ENCODE assay signal across 1 cellular context in the genomic region with DNA sequence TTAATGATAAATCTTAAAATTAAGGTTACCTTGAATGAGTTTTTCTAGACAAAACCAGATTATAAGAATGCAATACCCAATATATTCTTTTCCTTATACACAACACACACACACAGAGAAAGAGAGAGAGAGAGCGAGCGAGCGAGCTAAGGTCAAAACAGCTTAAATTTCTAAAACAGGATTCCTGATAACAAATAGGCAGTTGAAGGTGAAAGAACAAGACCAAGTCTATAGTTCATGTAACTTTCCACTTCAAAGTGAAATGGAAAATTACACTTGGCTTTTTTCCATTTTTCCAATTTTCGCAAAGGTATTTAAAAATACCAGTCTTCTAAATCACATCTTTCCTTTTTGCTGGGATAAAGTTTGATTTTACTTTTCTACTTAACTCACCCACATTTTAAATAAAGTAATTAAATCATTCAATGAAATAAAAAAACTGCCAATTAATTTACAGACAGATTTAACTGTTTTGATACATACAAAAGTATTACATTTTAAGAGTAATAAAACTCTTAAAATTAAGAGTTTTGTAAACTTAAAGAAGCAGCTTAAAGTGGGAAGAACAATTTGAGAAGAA.
A peak's percentile ranks its signal among the peaks of the same experiment; 100 is the strongest.
TF ChIP-seq lines count a peak whose summit lies in the region.

No MANE protein-coding gene starts in this region.

TF ChIP-seq in HepG2, 621 proteins besides CTCF, POLR2A, EP300 and RAD21 (continued from another document and continues in another):
- TF ChIP-seq, protein P1, sequence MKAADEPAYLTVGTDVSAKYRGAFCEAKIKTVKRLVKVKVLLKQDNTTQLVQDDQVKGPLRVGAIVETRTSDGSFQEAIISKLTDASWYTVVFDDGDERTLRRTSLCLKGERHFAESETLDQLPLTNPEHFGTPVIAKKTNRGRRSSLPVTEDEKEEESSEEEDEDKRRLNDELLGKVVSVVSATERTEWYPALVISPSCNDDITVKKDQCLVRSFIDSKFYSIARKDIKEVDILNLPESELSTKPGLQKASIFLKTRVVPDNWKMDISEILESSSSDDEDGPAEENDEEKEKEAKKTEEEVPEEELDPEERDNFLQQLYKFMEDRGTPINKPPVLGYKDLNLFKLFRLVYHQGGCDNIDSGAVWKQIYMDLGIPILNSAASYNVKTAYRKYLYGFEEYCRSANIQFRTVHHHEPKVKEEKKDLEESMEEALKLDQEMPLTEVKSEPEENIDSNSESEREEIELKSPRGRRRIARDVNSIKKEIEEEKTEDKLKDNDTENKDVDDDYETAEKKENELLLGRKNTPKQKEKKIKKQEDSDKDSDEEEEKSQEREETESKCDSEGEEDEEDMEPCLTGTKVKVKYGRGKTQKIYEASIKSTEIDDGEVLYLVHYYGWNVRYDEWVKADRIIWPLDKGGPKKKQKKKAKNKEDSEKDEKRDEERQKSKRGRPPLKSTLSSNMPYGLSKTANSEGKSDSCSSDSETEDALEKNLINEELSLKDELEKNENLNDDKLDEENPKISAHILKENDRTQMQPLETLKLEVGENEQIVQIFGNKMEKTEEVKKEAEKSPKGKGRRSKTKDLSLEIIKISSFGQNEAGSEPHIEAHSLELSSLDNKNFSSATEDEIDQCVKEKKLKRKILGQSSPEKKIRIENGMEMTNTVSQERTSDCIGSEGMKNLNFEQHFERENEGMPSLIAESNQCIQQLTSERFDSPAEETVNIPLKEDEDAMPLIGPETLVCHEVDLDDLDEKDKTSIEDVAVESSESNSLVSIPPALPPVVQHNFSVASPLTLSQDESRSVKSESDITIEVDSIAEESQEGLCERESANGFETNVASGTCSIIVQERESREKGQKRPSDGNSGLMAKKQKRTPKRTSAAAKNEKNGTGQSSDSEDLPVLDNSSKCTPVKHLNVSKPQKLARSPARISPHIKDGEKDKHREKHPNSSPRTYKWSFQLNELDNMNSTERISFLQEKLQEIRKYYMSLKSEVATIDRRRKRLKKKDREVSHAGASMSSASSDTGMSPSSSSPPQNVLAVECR (CRISPR knock-in tag; IDR thresholded peaks at IDR 0.05; ENCODE audit: borderline replicate concordance) = no peak; the same call in 1 of the 2 replicates
- TF ChIP-seq POLR2AphosphoS5 (IDR thresholded peaks at IDR 0.05; ENCODE audit: low read depth, low read length) (0 out of 2 replicates have a peak, but pooled peaks have one; percentile 30), ETS1 (CRISPR knock-in tag; IDR thresholded peaks at IDR 0.05) (no peak), ZNF24 (IDR thresholded peaks at IDR 0.05) (peak; percentile 43; the same call in 1 of the 2 replicates), TCF7 (IDR thresholded peaks at IDR 0.05; ENCODE audit: low read depth) (peak; percentile 89), ZNF678 (CRISPR knock-in tag; IDR thresholded peaks at IDR 0.05) (no peak), PAX8 (CRISPR knock-in tag; IDR thresholded peaks at IDR 0.05; ENCODE audit: borderline replicate concordance) (no peak), ZBTB3 (CRISPR knock-in tag; IDR thresholded peaks at IDR 0.05; ENCODE audit: borderline replicate concordance, low read depth) (no peak; the same call in 1 of the 2 replicates), MEF2D (CRISPR knock-in tag; IDR thresholded peaks at IDR 0.05) (peak; percentile 97), MZF1 (CRISPR knock-in tag; IDR thresholded peaks at IDR 0.05; ENCODE audit: borderline replicate concordance) (no peak), PHF21A (CRISPR knock-in tag; IDR thresholded peaks at IDR 0.05) (peak; percentile 84), TP53 (CRISPR knock-in tag; conservative IDR thresholded peaks at IDR 0.05) (no peak), ERF (CRISPR knock-in tag; IDR thresholded peaks at IDR 0.05) (peak; percentile 79; the same call in 1 of the 2 replicates), ZNF776 (CRISPR knock-in tag; IDR thresholded peaks at IDR 0.05) (no peak), GFI1 (CRISPR knock-in tag; IDR thresholded peaks at IDR 0.05; ENCODE audit: borderline replicate concordance) (peak; percentile 52; the same call in 1 of the 2 replicates), ZNF337 (CRISPR knock-in tag; IDR thresholded peaks at IDR 0.05; ENCODE audit: borderline replicate concordance, low read depth) (no peak), CCAR2 (optimal IDR thresholded peaks at IDR 0.05; ENCODE audit: low read depth, low read length) (no peak), GABPB1 (CRISPR knock-in tag; IDR thresholded peaks at IDR 0.05) (no peak), FOXP1 (IDR thresholded peaks at IDR 0.05) (0 out of 2 replicates have a peak, but pooled peaks have one; percentile 54), FOXP1 (CRISPR knock-in tag; IDR thresholded peaks at IDR 0.05) (peak; percentile 84), GATAD2A (CRISPR knock-in tag; IDR thresholded peaks at IDR 0.05) (peak; percentile 99), ZSCAN20 (CRISPR knock-in tag; IDR thresholded peaks at IDR 0.05; ENCODE audit: borderline replicate concordance) (no peak; the same call in 1 of the 2 replicates), ARNT (IDR thresholded peaks at IDR 0.05) (no peak), ZNF773 (CRISPR knock-in tag; IDR thresholded peaks at IDR 0.05; ENCODE audit: borderline replicate concordance) (no peak), CEBPB (IDR thresholded peaks at IDR 0.05; ENCODE audit: borderline replicate concordance, low read depth, low read length) (no peak), FOXA1 (IDR thresholded peaks at IDR 0.05) (no peak), FOXA1 (CRISPR knock-in tag; IDR thresholded peaks at IDR 0.05) (peak; percentile 69; the same call in 1 of the 2 replicates), TERF1 (CRISPR knock-in tag; IDR thresholded peaks at IDR 0.05) (no peak), ZNF331 (CRISPR knock-in tag; IDR thresholded peaks at IDR 0.05) (peak; percentile 92), MED1 (CRISPR knock-in tag; IDR thresholded peaks at IDR 0.05) (peak; percentile 97), ZNF781 (CRISPR knock-in tag; IDR thresholded peaks at IDR 0.05; ENCODE audit: borderline replicate concordance, not compliant biosample characterization) (no peak), E2F1 (CRISPR knock-in tag; IDR thresholded peaks at IDR 0.05) (no peak), BRD4 (CRISPR knock-in tag; IDR thresholded peaks at IDR 0.05) (peak; percentile 78), ZNF784 (CRISPR knock-in tag; IDR thresholded peaks at IDR 0.05; ENCODE audit: borderline replicate concordance) (no peak), RBFOX2 (IDR thresholded peaks at IDR 0.05; ENCODE audit: low read depth, low read length) (no peak), LBX2 (CRISPR knock-in tag; IDR thresholded peaks at IDR 0.05; ENCODE audit: borderline replicate concordance) (no peak)
- TF ChIP-seq, protein P2, sequence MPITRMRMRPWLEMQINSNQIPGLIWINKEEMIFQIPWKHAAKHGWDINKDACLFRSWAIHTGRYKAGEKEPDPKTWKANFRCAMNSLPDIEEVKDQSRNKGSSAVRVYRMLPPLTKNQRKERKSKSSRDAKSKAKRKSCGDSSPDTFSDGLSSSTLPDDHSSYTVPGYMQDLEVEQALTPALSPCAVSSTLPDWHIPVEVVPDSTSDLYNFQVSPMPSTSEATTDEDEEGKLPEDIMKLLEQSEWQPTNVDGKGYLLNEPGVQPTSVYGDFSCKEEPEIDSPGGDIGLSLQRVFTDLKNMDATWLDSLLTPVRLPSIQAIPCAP (CRISPR knock-in tag; IDR thresholded peaks at IDR 0.05; ENCODE audit: low read depth) = no peak
- TF ChIP-seq, protein P3, sequence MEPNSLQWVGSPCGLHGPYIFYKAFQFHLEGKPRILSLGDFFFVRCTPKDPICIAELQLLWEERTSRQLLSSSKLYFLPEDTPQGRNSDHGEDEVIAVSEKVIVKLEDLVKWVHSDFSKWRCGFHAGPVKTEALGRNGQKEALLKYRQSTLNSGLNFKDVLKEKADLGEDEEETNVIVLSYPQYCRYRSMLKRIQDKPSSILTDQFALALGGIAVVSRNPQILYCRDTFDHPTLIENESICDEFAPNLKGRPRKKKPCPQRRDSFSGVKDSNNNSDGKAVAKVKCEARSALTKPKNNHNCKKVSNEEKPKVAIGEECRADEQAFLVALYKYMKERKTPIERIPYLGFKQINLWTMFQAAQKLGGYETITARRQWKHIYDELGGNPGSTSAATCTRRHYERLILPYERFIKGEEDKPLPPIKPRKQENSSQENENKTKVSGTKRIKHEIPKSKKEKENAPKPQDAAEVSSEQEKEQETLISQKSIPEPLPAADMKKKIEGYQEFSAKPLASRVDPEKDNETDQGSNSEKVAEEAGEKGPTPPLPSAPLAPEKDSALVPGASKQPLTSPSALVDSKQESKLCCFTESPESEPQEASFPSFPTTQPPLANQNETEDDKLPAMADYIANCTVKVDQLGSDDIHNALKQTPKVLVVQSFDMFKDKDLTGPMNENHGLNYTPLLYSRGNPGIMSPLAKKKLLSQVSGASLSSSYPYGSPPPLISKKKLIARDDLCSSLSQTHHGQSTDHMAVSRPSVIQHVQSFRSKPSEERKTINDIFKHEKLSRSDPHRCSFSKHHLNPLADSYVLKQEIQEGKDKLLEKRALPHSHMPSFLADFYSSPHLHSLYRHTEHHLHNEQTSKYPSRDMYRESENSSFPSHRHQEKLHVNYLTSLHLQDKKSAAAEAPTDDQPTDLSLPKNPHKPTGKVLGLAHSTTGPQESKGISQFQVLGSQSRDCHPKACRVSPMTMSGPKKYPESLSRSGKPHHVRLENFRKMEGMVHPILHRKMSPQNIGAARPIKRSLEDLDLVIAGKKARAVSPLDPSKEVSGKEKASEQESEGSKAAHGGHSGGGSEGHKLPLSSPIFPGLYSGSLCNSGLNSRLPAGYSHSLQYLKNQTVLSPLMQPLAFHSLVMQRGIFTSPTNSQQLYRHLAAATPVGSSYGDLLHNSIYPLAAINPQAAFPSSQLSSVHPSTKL (CRISPR knock-in tag; IDR thresholded peaks at IDR 0.05) = peak; percentile 98
- TF ChIP-seq, protein P4, sequence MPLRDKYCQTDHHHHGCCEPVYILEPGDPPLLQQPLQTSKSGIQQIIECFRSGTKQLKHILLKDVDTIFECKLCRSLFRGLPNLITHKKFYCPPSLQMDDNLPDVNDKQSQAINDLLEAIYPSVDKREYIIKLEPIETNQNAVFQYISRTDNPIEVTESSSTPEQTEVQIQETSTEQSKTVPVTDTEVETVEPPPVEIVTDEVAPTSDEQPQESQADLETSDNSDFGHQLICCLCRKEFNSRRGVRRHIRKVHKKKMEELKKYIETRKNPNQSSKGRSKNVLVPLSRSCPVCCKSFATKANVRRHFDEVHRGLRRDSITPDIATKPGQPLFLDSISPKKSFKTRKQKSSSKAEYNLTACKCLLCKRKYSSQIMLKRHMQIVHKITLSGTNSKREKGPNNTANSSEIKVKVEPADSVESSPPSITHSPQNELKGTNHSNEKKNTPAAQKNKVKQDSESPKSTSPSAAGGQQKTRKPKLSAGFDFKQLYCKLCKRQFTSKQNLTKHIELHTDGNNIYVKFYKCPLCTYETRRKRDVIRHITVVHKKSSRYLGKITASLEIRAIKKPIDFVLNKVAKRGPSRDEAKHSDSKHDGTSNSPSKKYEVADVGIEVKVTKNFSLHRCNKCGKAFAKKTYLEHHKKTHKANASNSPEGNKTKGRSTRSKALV (CRISPR knock-in tag; IDR thresholded peaks at IDR 0.05) = no peak
- TF ChIP-seq, protein P5, sequence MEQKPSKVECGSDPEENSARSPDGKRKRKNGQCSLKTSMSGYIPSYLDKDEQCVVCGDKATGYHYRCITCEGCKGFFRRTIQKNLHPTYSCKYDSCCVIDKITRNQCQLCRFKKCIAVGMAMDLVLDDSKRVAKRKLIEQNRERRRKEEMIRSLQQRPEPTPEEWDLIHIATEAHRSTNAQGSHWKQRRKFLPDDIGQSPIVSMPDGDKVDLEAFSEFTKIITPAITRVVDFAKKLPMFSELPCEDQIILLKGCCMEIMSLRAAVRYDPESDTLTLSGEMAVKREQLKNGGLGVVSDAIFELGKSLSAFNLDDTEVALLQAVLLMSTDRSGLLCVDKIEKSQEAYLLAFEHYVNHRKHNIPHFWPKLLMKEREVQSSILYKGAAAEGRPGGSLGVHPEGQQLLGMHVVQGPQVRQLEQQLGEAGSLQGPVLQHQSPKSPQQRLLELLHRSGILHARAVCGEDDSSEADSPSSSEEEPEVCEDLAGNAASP (CRISPR knock-in tag; IDR thresholded peaks at IDR 0.05; ENCODE audit: borderline replicate concordance) = peak; percentile 83; the same call in 1 of the 2 replicates
